13 cellular contexts compared by ENCODE assay signal in the genomic region with DNA sequence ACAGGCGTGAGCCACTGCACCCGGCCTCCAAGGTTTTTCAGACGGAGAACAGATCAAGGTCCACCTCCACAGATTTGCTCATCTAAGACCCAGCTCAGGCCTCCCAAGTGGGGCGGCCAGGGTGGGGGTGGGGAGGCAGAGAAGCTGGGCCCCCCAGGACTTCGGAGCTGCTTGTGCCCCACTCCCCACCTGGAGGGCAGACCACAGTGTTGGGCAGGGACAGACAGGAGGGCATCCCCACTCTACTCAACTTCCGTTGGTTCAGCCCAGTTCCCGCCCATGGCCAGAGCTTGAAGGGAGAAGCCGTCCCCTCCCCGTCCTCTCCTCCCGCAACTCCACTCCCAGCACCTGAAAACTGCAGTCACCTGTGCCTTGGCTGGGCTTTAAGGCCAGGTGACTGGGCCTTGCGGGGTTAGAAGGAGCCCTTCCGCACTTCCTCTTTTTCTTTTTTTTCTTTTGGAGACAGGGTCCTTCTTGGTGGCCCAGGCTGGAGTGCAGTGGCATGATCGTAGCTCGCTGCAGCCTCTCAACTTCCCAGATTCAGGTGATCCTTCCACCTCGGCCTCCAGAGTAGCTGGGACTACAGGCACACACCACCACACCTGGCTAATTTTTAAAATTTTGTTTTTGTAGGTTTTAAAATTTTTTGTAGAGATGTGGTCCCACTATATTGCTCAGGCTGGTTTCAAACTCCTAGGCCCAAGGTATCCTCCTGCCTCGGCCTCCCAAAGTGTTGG. TPM values are rescaled to one million over a fixed set of nuclear protein-coding genes. Genes with fewer than 3 reads are reported as not detected.
A peak's percentile ranks its signal among the peaks of the same experiment; 100 is the strongest.
DNase-seq lines count a peak whose midpoint lies in the region; TF ChIP-seq lines count a peak whose summit lies in the region.
"Had no signal": no experiment of that assay in that cellular context is flagged by ENCODE, and none has a peak within 500 bp of the region (broad histone marks: within the 10 kb centered on the region; RNA-seq: fewer than 3 reads in every experiment).

No MANE protein-coding gene starts in this region.

- H4K20me1 ChIP-seq in smooth muscle cell (ENCODE audit: low read depth): no peaks in the 10 kb centered on the region

- H3K9me3 ChIP-seq in smooth muscle cell (replicated peaks; ENCODE audit: low read depth): no peaks in the 10 kb centered on the region

- H3K4me1 ChIP-seq in smooth muscle cell (ENCODE audit: low read depth): no peaks in the 10 kb centered on the region

- WGBS in smooth muscle cell (ENCODE audit: low lambda C conversion rate): 86% methylated on average over 16 of the region's 16 CpGs

- H3K9ac ChIP-seq in smooth muscle cell (ENCODE audit: low read depth): no peak overlapping the region

- peak overlapping the region; percentile 92 for H3K4me2 ChIP-seq in smooth muscle cell

- TF ChIP-seq CTCF in foreskin fibroblast (IDR thresholded peaks at IDR 0.05; ENCODE audit: low read depth, low read length) (no peak), smooth muscle cell (IDR thresholded peaks at IDR 0.05; ENCODE audit: borderline replicate concordance, insufficient read depth, poor library complexity, severe bottlenecking) (no peak)

- no peaks in the 10 kb centered on the region for H3F3A ChIP-seq in smooth muscle cell (ENCODE audit: low read depth)

- H3K36me3 ChIP-seq in smooth muscle cell (ENCODE audit: low read depth): no peaks in the 10 kb centered on the region

- H3K27ac ChIP-seq in smooth muscle cell (ENCODE audit: low read depth): no peak overlapping the region

- DNase-seq in NOMO-1 treated with DMSO at 0.1 percent for 48 hours (lab: John Stamatoyannopoulos, UW; ENCODE audit: unreplicated experiment) (peak; percentile 25), NOMO-1 treated with dmso at 0.1 percent for 144 hours (lab: John Stamatoyannopoulos, UW; ENCODE audit: unreplicated experiment) (no peak), RPMI8226 (peak; percentile 74), foreskin fibroblast (no peak), smooth muscle cell (lab: John Stamatoyannopoulos, UW; ENCODE audit: unreplicated experiment) (no peak), COLO829 (ENCODE audit: low spot score) (no peak), NCI-H1105 (lab: John Stamatoyannopoulos, UW) (no peak), SW 1271 (lab: John Stamatoyannopoulos, UW) (no peak)
- DNase-seq: activated CD4-positive, alpha-beta T cell treated with anti-CD3 and anti-CD28 coated beads, Interleukin-2, amount 10 ng/mL, durations not matched to agents 7 days and 5 days; central memory CD4-positive, alpha-beta T cell; NCI-H2029; NCI-H748 treated with DMSO at 0.1 percent for 48 hours; T-helper 9 cell had no signal

- H3K27me3 ChIP-seq in smooth muscle cell (ENCODE audit: low read depth): no peaks in the 10 kb centered on the region

- H3K79me2 ChIP-seq in smooth muscle cell (ENCODE audit: low read depth): no peaks in the 10 kb centered on the region

- H2AFZ ChIP-seq in smooth muscle cell (ENCODE audit: low read depth): no peak overlapping the region

- H3K4me3 ChIP-seq in foreskin fibroblast (ENCODE audit: low read depth in 1 of 2, low read length in 2 of 2) (peak overlapping the region; percentile 68 to 72), smooth muscle cell (peak overlapping the region; percentile 68)

RNA-seq across cellular contexts. Expression of gene LRRC8E, which starts 0.7 kb away (rescaled TPM):
- 7.6 and 7.8 TPM in 2 replicates for total RNA-seq in smooth muscle cell
- 6.3 and 7.4 TPM in 2 replicates for polyA plus RNA-seq in smooth muscle cell
- total RNA-seq: activated CD4-positive, alpha-beta T cell treated with anti-CD3 and anti-CD28 coated beads, Interleukin-2, amount 10 ng/mL, durations not matched to agents 7 days and 5 days had no signal

RNA-seq across cellular contexts. Expression of gene PRR36, which starts 13.4 kb away (rescaled TPM):
- 0.13 TPM in 1 of 2 replicates, not detected in the other for total RNA-seq in smooth muscle cell
- polyA plus RNA-seq in smooth muscle cell: 0.57 and 2.5 TPM in 2 replicates

RNA-seq across cellular contexts. Expression of gene MAP2K7, which starts 16.1 kb away (rescaled TPM):
- total RNA-seq in smooth muscle cell: 6.7 and 8.2 TPM in 2 replicates
- polyA plus RNA-seq in smooth muscle cell: 9.2 and 13.1 TPM in 2 replicates

RNA-seq across cellular contexts. Expression of gene TGFBR3L, which starts 27.1 kb away (rescaled TPM):
- total RNA-seq in smooth muscle cell: 18.7 and 20.7 TPM in 2 replicates
- polyA plus RNA-seq in smooth muscle cell: 44.0 and 46.6 TPM in 2 replicates

RNA-seq across cellular contexts. Expression of gene SNAPC2, which starts 32.6 kb away (rescaled TPM):
- 9.5 and 18.2 TPM in 2 replicates for total RNA-seq in smooth muscle cell
- polyA plus RNA-seq in smooth muscle cell: 35.0 and 35.3 TPM in 2 replicates

Comparison
In these comparisons a context has a peak if more than half of its experiments do, and no peak if none do; other contexts are left out.
1. DNase-seq: peak in NOMO-1 treated with DMSO at 0.1 percent for 48 hours (single experiment) and RPMI8226 (single experiment); none in NOMO-1 treated with dmso at 0.1 percent for 144 hours (single experiment), foreskin fibroblast (0 of 2), smooth muscle cell (single experiment), COLO829 (single experiment), NCI-H1105 (single experiment) and SW 1271 (0 of 2).